Comparison of ENCODE assay signal across 21 cellular contexts in genomic region chrX:68753218-68753617, GRCh38.
"Had no signal": no experiment of that assay in that cellular context is flagged by ENCODE, and none has a peak within 500 bp of the region (broad histone marks: within the 10 kb centered on the region; RNA-seq: fewer than 3 reads in every experiment).

No MANE protein-coding gene starts in this region.

- H3K4me3 Mint-ChIP-seq: immature natural killer cell, memory B cell had no signal

- H3K4me1 Mint-ChIP-seq: immature natural killer cell, memory B cell had no signal

- H3K27ac ChIP-seq: colonic mucosa, dorsolateral prefrontal cortex, esophagus muscularis mucosa, foreskin keratinocyte, gastroesophageal sphincter, heart left ventricle, hepatocyte, left lung had no signal

- H3K9me3 Mint-ChIP-seq: immature natural killer cell, memory B cell had no signal

- H3K27ac Mint-ChIP-seq: immature natural killer cell, memory B cell had no signal

- ATAC-seq: foreskin keratinocyte, gastroesophageal sphincter, heart left ventricle, left cardiac atrium, left lung, left ventricle myocardium superior had no signal

- H3K4me3 ChIP-seq: colonic mucosa, dorsolateral prefrontal cortex, esophagus muscularis mucosa, gastroesophageal sphincter, heart left ventricle, hepatocyte, left lung, lung had no signal

- DNase-seq: cerebellar nuclear complex; colonic mucosa; dermis blood vessel endothelial cell; dorsolateral prefrontal cortex; effector CD4-positive, alpha-beta T cell; effector memory CD4-positive, alpha-beta T cell; foreskin keratinocyte; heart left ventricle; hypothalamus; immature natural killer cell; left cardiac atrium; left lung; left ventricle myocardium superior; mammary epithelial cell; mesendoderm; midbrain had no signal

- H3K36me3 Mint-ChIP-seq: immature natural killer cell, memory B cell had no signal
